26 cellular contexts compared by ENCODE assay signal in genomic region chr4:37845201-37845600, GRCh38.
"Had no signal": no experiment of that assay in that cellular context is flagged by ENCODE, and none has a peak within 500 bp of the region (broad histone marks: within the 10 kb centered on the region; RNA-seq: fewer than 3 reads in every experiment).

No MANE protein-coding gene starts in this region.

- H3K27ac ChIP-seq: ascending aorta, cardiac muscle cell, VCaP had no signal

- DNase-seq: activated B cell treated with CpG ODN at 0.5 μM for 24 hours; activated CD4-positive, alpha-beta memory T cell treated with anti-CD3 and anti-CD28 coated beads for 36 hours; activated CD4-positive, alpha-beta T cell treated with anti-CD3 and anti-CD28 coated beads for 4 hours; activated CD4-positive, alpha-beta T cell treated with anti-CD3 and anti-CD28 coated beads, Interleukin-2, amount 10 ng/mL, durations not matched to agents 24 days and 14 days; activated CD4-positive, alpha-beta T cell treated with anti-CD3 and anti-CD28 coated beads, Interleukin-2, amount 50 U/mL, for 1 hour; activated CD4-positive, alpha-beta T cell treated with anti-CD3 and anti-CD28 coated beads, Interleukin-2, amount 50 U/mL, for 4 hours; activated CD4-positive, CD25-positive, alpha-beta regulatory T cell treated with anti-CD3 and anti-CD28 coated beads, Interleukin-2, amount 50 U/mL, for 72 hours; activated CD8-positive, alpha-beta memory T cell treated with anti-CD3 and anti-CD28 coated beads, Interleukin-2, amount 50 U/mL, for 4 hours; activated CD8-positive, alpha-beta T cell treated with anti-CD3 and anti-CD28 coated beads for 36 hours; activated effector memory CD4-positive, alpha-beta T cell treated with Interleukin-2 at 50 U/mL for 16 hours; activated gamma-delta T cell; activated naive CD4-positive, alpha-beta T cell treated with anti-CD3 and anti-CD28 coated beads, Interleukin-2, amount 10 ng/mL, durations not matched to agents 7 days and 5 days; activated naive CD4-positive, alpha-beta T cell treated with Interleukin-2 at 50 U/mL for 16 hours; activated naive CD8-positive, alpha-beta T cell treated with anti-CD3 and anti-CD28 coated beads, Interleukin-2, amount 10 ng/mL, durations not matched to agents 7 days and 5 days; activated naive CD8-positive, alpha-beta T cell treated with anti-CD3 and anti-CD28 coated beads, Interleukin-2, amount 50 U/mL, for 24 hours; activated T-cell treated with anti-CD3 and anti-CD28 coated beads, Interleukin-2, amount 50 U/mL, for 24 hours; activated T-cell treated with anti-CD3 and anti-CD28 coated beads, Interleukin-2, amount 50 U/mL, for 48 hours; amygdala; anterior cingulate cortex; caudate nucleus; cerebellar nuclear complex; T-cell; T-helper 17 cell had no signal

- H3K27me3 ChIP-seq: ascending aorta, cardiac muscle cell had no signal

- H3K4me1 ChIP-seq: ascending aorta had no signal

- H3K9me3 ChIP-seq: ascending aorta had no signal

- H3K4me3 ChIP-seq: ascending aorta, cardiac muscle cell had no signal

- ATAC-seq: activated CD8-positive, alpha-beta T cell treated with anti-CD3 and anti-CD28 coated beads for 36 hours; activated naive CD8-positive, alpha-beta T cell treated with anti-CD3 and anti-CD28 coated beads, Interleukin-2, amount 50 U/mL, for 24 hours; T-cell; T-helper 17 cell had no signal
